In genomic region chr20:4664691-4665360, GRCh38 we compare ENCODE assay signal across 17 cellular contexts. TPM values are rescaled to one million over a fixed set of nuclear protein-coding genes. Genes with fewer than 3 reads are reported as not detected.
DNase-seq lines count a peak whose midpoint lies in the region; ATAC-seq and TF ChIP-seq lines count a peak whose summit lies in the region.
"Had no signal": no experiment of that assay in that cellular context is flagged by ENCODE, and none has a peak within 500 bp of the region (broad histone marks: within the 10 kb centered on the region; RNA-seq: fewer than 3 reads in every experiment).

No MANE protein-coding gene starts in this region.

- peak overlapping the region; percentile 31 for H3K27ac Mint-ChIP-seq in activated T-helper 1 cell treated with anti-CD3 and anti-CD28 coated beads, Interleukin-12 subunit alpha, Interleukin-12 subunit beta, Interleukin-2, Interleukin-4 antibody, amounts not matched to agents 30 ng/mL and 10 ng/mL and 1 ng/mL, durations not matched to agents 14 hours and 24 hours and 36 hours

- DNase-seq in AG04450 (ENCODE audit: low read depth, low spot score) (no peak), right lobe of liver (peak in 1 of 3 donors; percentile 24), T-helper 9 cell (no peak), DMS114 treated with DMSO at 0.1 percent for 48 hours (lab: John Stamatoyannopoulos, UW; ENCODE audit: unreplicated experiment) (no peak), NOMO-1 treated with DMSO at 0.1 percent for 48 hours (lab: John Stamatoyannopoulos, UW; ENCODE audit: unreplicated experiment) (no peak)
- DNase-seq in activated T-helper 1 cell treated with anti-CD3 and anti-CD28 coated beads, Interleukin-12 subunit alpha, Interleukin-12 subunit beta, Interleukin-2, Interleukin-4 antibody, amounts not matched to agents 30 ng/mL and 10 ng/mL and 1 ng/mL, durations not matched to agents 14 hours and 24 hours and 36 hours (ENCODE audit: low spot score): no peak
- no peak for DNase-seq in activated CD4-positive, CD25-positive, alpha-beta regulatory T cell treated with anti-CD3 and anti-CD28 coated beads, Interleukin-2, amount 50 U/mL, for 72 hours
- DNase-seq: activated T-cell treated with anti-CD3 and anti-CD28 coated beads, Interleukin-2, amount 50 U/mL, for 48 hours; midbrain; NCI-H1092 treated with DMSO at 0.1 percent for 48 hours; NCI-H2171; posterior cingulate gyrus; stimulated activated CD4-positive, alpha-beta T cell treated with anti-CD3 and anti-CD28 coated beads, Interleukin-15, amount 100 ng/mL, for 24 hours; tibial artery; WERI-Rb-1 had no signal

- 69% methylated on average over 7 of the region's 12 CpGs for WGBS in right lobe of liver (ENCODE audit: insufficient coverage, low coverage, low lambda C conversion rate, missing lambda C conversion rate)

- TF ChIP-seq POLR2A in right lobe of liver (IDR thresholded peaks at IDR 0.05): no peak

- CTCF ChIA-PET in AG04450 (lab: Charles Lee): interaction anchor here (0.7 kb wide), 1 partner anchor 784 kb away, joined by 3 read pairs; no protein-coding TSS in a partner anchor
- CTCF ChIA-PET in HEK293 (lab: Yijun Ruan, JAX): interaction anchor here (0.6 to 0.7 kb wide), 3 partner anchors 72 to 1109 kb away, joined by 3 to 4 read pairs (median 3); no protein-coding TSS in a partner anchor

- H3K9me3 Mint-ChIP-seq in activated T-helper 1 cell treated with anti-CD3 and anti-CD28 coated beads, Interleukin-12 subunit alpha, Interleukin-12 subunit beta, Interleukin-2, Interleukin-4 antibody, amounts not matched to agents 30 ng/mL and 10 ng/mL and 1 ng/mL, durations not matched to agents 14 hours and 24 hours and 36 hours: no peaks in the 10 kb centered on the region

- ATAC-seq in right lobe of liver: peak; percentile 26 to 61 (median 30)

- intact Hi-C loops in activated T-helper 1 cell treated with anti-CD3 and anti-CD28 coated beads, Interleukin-12 subunit alpha, Interleukin-12 subunit beta, Interleukin-2, Interleukin-4 antibody, amounts not matched to agents 30 ng/mL and 10 ng/mL and 1 ng/mL, durations not matched to agents 14 hours and 24 hours and 36 hours (cut with micrococcal nuclease): no loop called here
- intact Hi-C loops in right lobe of liver (cut with DNase I): no loop called here

- H3K9me3 ChIP-seq in AG04450 (ENCODE audit: control insufficient read depth, insufficient read depth, low read length) (no peaks in the 10 kb centered on the region), HEK293 (ENCODE audit: control insufficient read depth, insufficient read depth, low read depth, low read length) (no peaks in the 10 kb centered on the region), right lobe of liver (no peaks in the 10 kb centered on the region)
- H3K9me3 ChIP-seq: tibial artery had no signal

- H3K27me3 ChIP-seq in AG04450 (ENCODE audit: control insufficient read depth, insufficient read depth, low read length) (no peaks in the 10 kb centered on the region), right lobe of liver (no peaks in the 10 kb centered on the region)
- H3K27me3 ChIP-seq: tibial artery had no signal

- H3K27ac ChIP-seq in AG04450 (ENCODE audit: low read depth, low read length) (peak overlapping the region; percentile 39), HEK293 (ENCODE audit: extremely low read depth, low read depth, low read length) (no peak overlapping the region), right lobe of liver (no peak overlapping the region)
- H3K27ac ChIP-seq: tibial artery, WERI-Rb-1 had no signal

- H3K4me3 Mint-ChIP-seq in activated T-helper 1 cell treated with anti-CD3 and anti-CD28 coated beads, Interleukin-12 subunit alpha, Interleukin-12 subunit beta, Interleukin-2, Interleukin-4 antibody, amounts not matched to agents 30 ng/mL and 10 ng/mL and 1 ng/mL, durations not matched to agents 14 hours and 24 hours and 36 hours: peak overlapping the region; percentile 49

- peaks cover 46% of the 10 kb centered on the region for H3K4me1 Mint-ChIP-seq in activated T-helper 1 cell treated with anti-CD3 and anti-CD28 coated beads, Interleukin-12 subunit alpha, Interleukin-12 subunit beta, Interleukin-2, Interleukin-4 antibody, amounts not matched to agents 30 ng/mL and 10 ng/mL and 1 ng/mL, durations not matched to agents 14 hours and 24 hours and 36 hours (ENCODE audit: low read depth)

- TF ChIP-seq CTCF in AG04450 (IDR thresholded peaks at IDR 0.05; ENCODE audit: low read depth, low read length) (no peak), HEK293 (tag by site-specific recombination; IDR thresholded peaks at IDR 0.05) (no peak), right lobe of liver (IDR thresholded peaks at IDR 0.05) (no peak)

- no peaks in the 10 kb centered on the region for H3K36me3 ChIP-seq in HEK293 (ENCODE audit: control insufficient read depth in 2 of 2, insufficient read depth in 1 of 2, low read length in 2 of 2)
- H3K36me3 ChIP-seq in right lobe of liver: no peaks in the 10 kb centered on the region
- H3K36me3 ChIP-seq: tibial artery, WERI-Rb-1 had no signal

- H3K4me1 ChIP-seq in HEK293 (ENCODE audit: control insufficient read depth, insufficient read depth, low read length): no peaks in the 10 kb centered on the region
- no peaks in the 10 kb centered on the region for H3K4me1 ChIP-seq in right lobe of liver
- H3K4me1 ChIP-seq: tibial artery had no signal

- H3K4me3 ChIP-seq in AG04450 (ENCODE audit: low read depth, low read length): no peak overlapping the region
- H3K4me3 ChIP-seq in HEK293 (ENCODE audit: low read depth, low read length): no peak overlapping the region
- H3K4me3 ChIP-seq in right lobe of liver: no peak overlapping the region
- H3K4me3 ChIP-seq: tibial artery had no signal

- POLR2A ChIA-PET in AG04450 (lab: Yijun Ruan, JAX): interaction anchor here (1.1 kb wide), 1 partner anchor 31 kb away, joined by 3 read pairs; no protein-coding TSS in a partner anchor
- POLR2A ChIA-PET in HEK293 (lab: Yijun Ruan, JAX): no interaction called here

- no peaks in the 10 kb centered on the region for H3K27me3 Mint-ChIP-seq in activated T-helper 1 cell treated with anti-CD3 and anti-CD28 coated beads, Interleukin-12 subunit alpha, Interleukin-12 subunit beta, Interleukin-2, Interleukin-4 antibody, amounts not matched to agents 30 ng/mL and 10 ng/mL and 1 ng/mL, durations not matched to agents 14 hours and 24 hours and 36 hours (ENCODE audit: insufficient read depth)

- peaks cover 2% of the 10 kb centered on the region for H3K36me3 Mint-ChIP-seq in activated T-helper 1 cell treated with anti-CD3 and anti-CD28 coated beads, Interleukin-12 subunit alpha, Interleukin-12 subunit beta, Interleukin-2, Interleukin-4 antibody, amounts not matched to agents 30 ng/mL and 10 ng/mL and 1 ng/mL, durations not matched to agents 14 hours and 24 hours and 36 hours (ENCODE audit: low read depth)

TF ChIP-seq in HEK293, 187 proteins besides CTCF, POLR2A, EP300 and RAD21:
- TF ChIP-seq ZNF2 (tag by site-specific recombination; IDR thresholded peaks at IDR 0.05) (no peak), ZBTB8A (tag by site-specific recombination; IDR thresholded peaks at IDR 0.05) (0 out of 2 replicates have a peak, but pooled peaks have one; percentile 33)
TF ChIP-seq in HEK293: peak in this region for 1.

RNA-seq across cellular contexts. Expression of gene PRNP, which starts 21.4 kb away (rescaled TPM):
- polyA plus RNA-seq in AG04450 (2011; rRNA removed): 242 and 258 TPM in 2 replicates
- 292 and 364 TPM in 2 replicates for polyA minus RNA-seq in AG04450 (2011; rRNA and poly(A)+ RNA removed)
- total RNA-seq in activated T-helper 1 cell treated with anti-CD3 and anti-CD28 coated beads, Interleukin-12 subunit alpha, Interleukin-12 subunit beta, Interleukin-2, Interleukin-4 antibody, amounts not matched to agents 30 ng/mL and 10 ng/mL and 1 ng/mL, durations not matched to agents 14 hours and 24 hours and 36 hours: 44.7 and 49.3 TPM in 2 replicates
- 10 to 100 TPM; 20.8 to 59.9 (median 41.7) TPM for total RNA-seq in right lobe of liver

RNA-seq across cellular contexts. Expression of gene PRND, which starts 56.9 kb away (rescaled TPM):
- polyA plus RNA-seq in AG04450 (2011; rRNA removed): not detected in 2 replicates
- polyA minus RNA-seq in AG04450 (2011; rRNA and poly(A)+ RNA removed): not detected in 2 replicates
- total RNA-seq in activated T-helper 1 cell treated with anti-CD3 and anti-CD28 coated beads, Interleukin-12 subunit alpha, Interleukin-12 subunit beta, Interleukin-2, Interleukin-4 antibody, amounts not matched to agents 30 ng/mL and 10 ng/mL and 1 ng/mL, durations not matched to agents 14 hours and 24 hours and 36 hours: not detected in 2 replicates
- total RNA-seq in right lobe of liver: not detected
- total RNA-seq: G401 had no signal
